8 cellular contexts compared by ENCODE assay signal in genomic region chr9:2087500-2088313, GRCh38.
A peak's percentile ranks its signal among the peaks of the same experiment; 100 is the strongest.
DNase-seq lines count a peak whose midpoint lies in the region; ATAC-seq, FAIRE-seq and TF ChIP-seq lines count a peak whose summit lies in the region.

No MANE protein-coding gene starts in this region.

- H3K27me3 ChIP-seq in upper lobe of right lung = no peaks in the 10 kb centered on the region

- H3K4me3 ChIP-seq in kidney (ENCODE audit: low read length in 2 of 2) (no peak overlapping the region), upper lobe of right lung (no peak overlapping the region)

- intact Hi-C loops in kidney (cut with DNase I) (no loop called here), upper lobe of right lung (cut with DNase I) (no loop called here)

- DNase-seq in D341Med (ENCODE audit: low spot score) (peak; percentile 60), NCI-H345 (lab: John Stamatoyannopoulos, UW) (peak; percentile 0), amniotic epithelial cell (ENCODE audit: low read depth) (peak; percentile 63), kidney (no peak), upper lobe of right lung (no peak)
- no peak for DNase-seq in effector CD8-positive, alpha-beta T cell (lab: John Stamatoyannopoulos, UW)

- H3K4me1 ChIP-seq in kidney (ENCODE audit: control insufficient read depth in 1 of 2, insufficient read depth in 1 of 2, low read depth in 1 of 2, low read length in 2 of 2) (no peaks in the 10 kb centered on the region), upper lobe of right lung (no peaks in the 10 kb centered on the region)

- H3K36me3 ChIP-seq in kidney (ENCODE audit: control insufficient read depth in 1 of 2, insufficient read depth in 2 of 2, low read length in 2 of 2) (peaks cover 18 to 40% of the 10 kb centered on the region in 2 donors), upper lobe of right lung (peaks cover 85% of the 10 kb centered on the region)

- peak; percentile 50 for TF ChIP-seq CTCF in kidney (IDR thresholded peaks at IDR 0.05; ENCODE audit: borderline replicate concordance, extremely low read depth, insufficient read depth)
- TF ChIP-seq CTCF in upper lobe of right lung (IDR thresholded peaks at IDR 0.05) = peak; percentile 74

- ATAC-seq in GM18861 (IDR thresholded peaks at IDR 0.05; ENCODE audit: unreplicated experiment) (peak; percentile 59), HG03025 (IDR thresholded peaks at IDR 0.05; ENCODE audit: low FRiP score, unreplicated experiment) (peak; percentile 65), upper lobe of right lung (peak; percentile 82)

- FAIRE-seq in kidney (lab: Jason Lieb, UNC) = no peak

- no peaks in the 10 kb centered on the region for H3K9me3 ChIP-seq in kidney (ENCODE audit: control insufficient read depth in 1 of 2, low read length in 2 of 2)
- no peaks in the 10 kb centered on the region for H3K9me3 ChIP-seq in upper lobe of right lung

- no peak overlapping the region for H3K27ac ChIP-seq in kidney (ENCODE audit: low read depth in 2 of 2, low read length in 2 of 2)
- H3K27ac ChIP-seq in upper lobe of right lung = no peak overlapping the region

- H3K9ac ChIP-seq in kidney (ENCODE audit: low read length in 2 of 2) = no peak overlapping the region

Comparison
In these comparisons a context has a peak if more than half of its experiments do, and no peak if none do; other contexts are left out.
1. DNase-seq: peak in D341Med (single experiment), NCI-H345 (single experiment) and amniotic epithelial cell (single experiment); none in kidney (single experiment), upper lobe of right lung (single experiment) and effector CD8-positive, alpha-beta T cell (single experiment).
2. Peak in every context shown above with its lines, with median percentiles within 50 percentile points of each other: ATAC-seq.